In genomic region chr10:74624501-74624900, GRCh38 we compare ENCODE assay signal across 20 cellular contexts.
A peak's percentile ranks its signal among the peaks of the same experiment; 100 is the strongest.
DNase-seq lines count a peak whose midpoint lies in the region; ATAC-seq, FAIRE-seq and TF ChIP-seq lines count a peak whose summit lies in the region.
"Had no signal": no experiment of that assay in that cellular context is flagged by ENCODE, and none has a peak within 500 bp of the region (broad histone marks: within the 10 kb centered on the region; RNA-seq: fewer than 3 reads in every experiment).

No MANE protein-coding gene starts in this region.

- TF ChIP-seq EP300 in GM12878 (IDR thresholded peaks at IDR 0.05; ENCODE audit: borderline replicate concordance in 1 of 2, control insufficient read depth in 1 of 2, low read depth in 2 of 2, low read length in 2 of 2) = no peak

- RAD21 ChIA-PET in GM12878 (lab: Charles Lee; ENCODE audit: unreplicated experiment) = interaction anchor here (0.9 to 1.4 kb wide), 3 partner anchors 25 to 53 kb away, joined by 3 to 4 read pairs (median 3); no protein-coding TSS in a partner anchor

- ATAC-seq in GM18861 (IDR thresholded peaks at IDR 0.05; ENCODE audit: unreplicated experiment) (peak; percentile 52), GM18909 (IDR thresholded peaks at IDR 0.05; ENCODE audit: poor library complexity, unreplicated experiment) (peak; percentile 62), HG02798 (IDR thresholded peaks at IDR 0.05; ENCODE audit: poor library complexity, unreplicated experiment) (peak; percentile 53), GM12878 (peak; percentile 73)
- ATAC-seq: K562 had no signal

- BruUV-seq in GM12878 (replicated peaks; lab: Mats Ljungman, UMichigan) = no TSS peak

- no peak overlapping the region for H3K4me3 ChIP-seq in GM12878
- H3K4me3 ChIP-seq: BLaER1 treated with 17β-estradiol and CSF1 and Interleukin-3, amounts not matched to agents 10 nM and 100 nM; GM23248; HAP-1; K562 had no signal

- POLR2A ChIA-PET in GM12878 (lab: Charles Lee) (interaction anchor here (0.6 to 1.0 kb wide), 5 partner anchors 15 to 350 kb away, joined by 3 to 4 read pairs (median 3); no protein-coding TSS in a partner anchor), RWPE1 (lab: Yijun Ruan, JAX; ENCODE audit: low non-redundant PET) (no interaction called here)

- H4K20me1 ChIP-seq in GM12878 (ENCODE audit: control insufficient read depth, insufficient read depth) = no peaks in the 10 kb centered on the region
- H4K20me1 ChIP-seq: BLaER1 treated with 17β-estradiol and CSF1 and Interleukin-3, amounts not matched to agents 10 nM and 100 nM had no signal

- WGBS in GM12878 (ENCODE audit: insufficient coverage, insufficient replicate concordance, low lambda C conversion rate, missing lambda C conversion rate) = 61% methylated on average over 1 of the region's 1 CpG

- H3K4me2 ChIP-seq in GM12878 (ENCODE audit: control insufficient read depth, insufficient read depth) = no peak overlapping the region
- H3K4me2 ChIP-seq: BLaER1 treated with 17β-estradiol and CSF1 and Interleukin-3, amounts not matched to agents 10 nM and 100 nM had no signal

- SMC1A ChIA-PET in GM12878 (lab: Charles Lee; ENCODE audit: uncharacterized antibody, unreplicated experiment) = interaction anchor here (0.7 to 2.8 kb wide), 11 partner anchors 8 to 62 kb away, joined by 3 to 17 read pairs (median 5); no protein-coding TSS in a partner anchor

- H2AFZ ChIP-seq in GM12878 (ENCODE audit: control insufficient read depth, low read depth, low read length) = no peak overlapping the region
- H2AFZ ChIP-seq: GM23248 had no signal

- H3K79me2 ChIP-seq in GM12878 (ENCODE audit: control insufficient read depth, insufficient read depth, low read length) = no peaks in the 10 kb centered on the region

- FAIRE-seq in GM12878 (lab: Jason Lieb, UNC) = peak; percentile 7
- no peak for FAIRE-seq in RCC 7860 (lab: Jason Lieb, UNC)
- FAIRE-seq: HTR-8/SVneo, K562 had no signal

- no peak for TF ChIP-seq CTCF in GM12878 (IDR thresholded peaks at IDR 0.05 in 2 of 3, conservative IDR thresholded peaks at IDR 0.05 in 1 of 3; ENCODE audit: control insufficient read depth in 2 of 3, extremely low read depth in 1 of 3, insufficient read depth in 1 of 3, low read depth in 3 of 3, low read length in 3 of 3)
- no peak for TF ChIP-seq CTCF in RWPE1 (conservative IDR thresholded peaks at IDR 0.05; ENCODE audit: low read depth)

- intact Hi-C loops in GM12878 (cut with micrococcal nuclease; ENCODE audit: unreplicated experiment) = no loop called here

- H3K4me1 ChIP-seq in GM12878 (ENCODE audit: control insufficient read depth, insufficient read depth, low read length) = no peaks in the 10 kb centered on the region
- H3K4me1 ChIP-seq: BLaER1 treated with 17β-estradiol and CSF1 and Interleukin-3, amounts not matched to agents 10 nM and 100 nM had no signal

- no peak for TF ChIP-seq RAD21 in GM12878 (IDR thresholded peaks at IDR 0.05; ENCODE audit: insufficient read depth, low read depth, low read length)

- no peaks in the 10 kb centered on the region for H3K27me3 ChIP-seq in GM12878 (replicated peaks in 1 of 2; ENCODE audit: control insufficient read depth in 2 of 2, insufficient read depth in 2 of 2, low read length in 1 of 2)
- H3K27me3 ChIP-seq: BLaER1 treated with 17β-estradiol and CSF1 and Interleukin-3, amounts not matched to agents 10 nM and 100 nM had no signal

- H3K9me3 ChIP-seq in GM12878 (replicated peaks; ENCODE audit: control insufficient read depth, insufficient read depth, low read length) = peaks cover 4% of the 10 kb centered on the region
- H3K9me3 ChIP-seq: HAP-1 had no signal

- DNase-seq in GM12878 (ENCODE audit: low read depth, low spot score) (no peak), RWPE1 (ENCODE audit: low spot score) (no peak), RCC 7860 (ENCODE audit: low spot score) (no peak)
- no peak for DNase-seq in activated naive CD4-positive, alpha-beta T cell (lab: John Stamatoyannopoulos, UW)
- DNase-seq: CD4-positive, CD25-positive, alpha-beta regulatory T cell; CD8-positive, alpha-beta memory T cell; COR-L47; DMS 273 treated with DMSO at 0.1 percent for 48 hours; DMS53; DND-41; EL; GM23248; IMR-90 had no signal

- no peaks in the 10 kb centered on the region; a peak in 1 of 4 replicates for H3K36me3 ChIP-seq in GM12878 (ENCODE audit: control insufficient read depth in 2 of 2, insufficient read depth in 2 of 2, low read length in 1 of 2)
- H3K36me3 ChIP-seq: HAP-1 had no signal

- H3K27ac ChIP-seq in GM12878 (ENCODE audit: control insufficient read depth, insufficient read depth) (no peak overlapping the region), RWPE1 (no peak overlapping the region)
- H3K27ac ChIP-seq: BLaER1 treated with 17β-estradiol and CSF1 and Interleukin-3, amounts not matched to agents 10 nM and 100 nM; GM23248 had no signal

- H3K9ac ChIP-seq in GM12878 (ENCODE audit: control insufficient read depth, insufficient read depth, low read length) = no peak overlapping the region
- H3K9ac ChIP-seq: BLaER1 treated with 17β-estradiol and CSF1 and Interleukin-3, amounts not matched to agents 10 nM and 100 nM; GM23248 had no signal

- in situ Hi-C loops in GM12878 (cut with MboI) = no loop called here

- CTCF ChIA-PET in GM12878 (lab: Yijun Ruan, JAX) (interaction anchor here (0.6 to 1.7 kb wide), 6 partner anchors 12 to 395 kb away, joined by 3 to 6 read pairs (median 3); no protein-coding TSS in a partner anchor), RWPE1 (lab: Yijun Ruan, JAX) (interaction anchor here (0.5 to 0.6 kb wide), 3 partner anchors 74 to 1870 kb away, joined by 3 to 6 read pairs (median 3); no protein-coding TSS in a partner anchor)

- no peak for TF ChIP-seq POLR2A in GM12878 (IDR thresholded peaks at IDR 0.05; ENCODE audit: low read depth, low read length)

TF ChIP-seq in GM12878, 131 proteins besides CTCF, POLR2A, EP300 and RAD21:
- TF ChIP-seq NR2C1 (IDR thresholded peaks at IDR 0.05) (no peak), ATF3 (IDR thresholded peaks at IDR 0.05; ENCODE audit: borderline replicate concordance, extremely low read depth, low read depth, low read length) (no peak), EGR1 (IDR thresholded peaks at IDR 0.05; ENCODE audit: borderline replicate concordance in 1 of 2, low read depth in 2 of 2, low read length in 2 of 2) (no peak), SMARCA5 (IDR thresholded peaks at IDR 0.05) (no peak), SPI1 (IDR thresholded peaks at IDR 0.05; ENCODE audit: borderline replicate concordance, insufficient read depth, low read depth, low read length) (no peak), NR2C2 (IDR thresholded peaks at IDR 0.05; ENCODE audit: borderline replicate concordance, control insufficient read depth, insufficient read length, low read depth) (no peak)
- TF ChIP-seq, protein P1, sequence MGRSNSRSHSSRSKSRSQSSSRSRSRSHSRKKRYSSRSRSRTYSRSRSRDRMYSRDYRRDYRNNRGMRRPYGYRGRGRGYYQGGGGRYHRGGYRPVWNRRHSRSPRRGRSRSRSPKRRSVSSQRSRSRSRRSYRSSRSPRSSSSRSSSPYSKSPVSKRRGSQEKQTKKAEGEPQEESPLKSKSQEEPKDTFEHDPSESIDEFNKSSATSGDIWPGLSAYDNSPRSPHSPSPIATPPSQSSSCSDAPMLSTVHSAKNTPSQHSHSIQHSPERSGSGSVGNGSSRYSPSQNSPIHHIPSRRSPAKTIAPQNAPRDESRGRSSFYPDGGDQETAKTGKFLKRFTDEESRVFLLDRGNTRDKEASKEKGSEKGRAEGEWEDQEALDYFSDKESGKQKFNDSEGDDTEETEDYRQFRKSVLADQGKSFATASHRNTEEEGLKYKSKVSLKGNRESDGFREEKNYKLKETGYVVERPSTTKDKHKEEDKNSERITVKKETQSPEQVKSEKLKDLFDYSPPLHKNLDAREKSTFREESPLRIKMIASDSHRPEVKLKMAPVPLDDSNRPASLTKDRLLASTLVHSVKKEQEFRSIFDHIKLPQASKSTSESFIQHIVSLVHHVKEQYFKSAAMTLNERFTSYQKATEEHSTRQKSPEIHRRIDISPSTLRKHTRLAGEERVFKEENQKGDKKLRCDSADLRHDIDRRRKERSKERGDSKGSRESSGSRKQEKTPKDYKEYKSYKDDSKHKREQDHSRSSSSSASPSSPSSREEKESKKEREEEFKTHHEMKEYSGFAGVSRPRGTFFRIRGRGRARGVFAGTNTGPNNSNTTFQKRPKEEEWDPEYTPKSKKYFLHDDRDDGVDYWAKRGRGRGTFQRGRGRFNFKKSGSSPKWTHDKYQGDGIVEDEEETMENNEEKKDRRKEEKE (IDR thresholded peaks at IDR 0.05) = no peak
- TF ChIP-seq, protein P2, sequence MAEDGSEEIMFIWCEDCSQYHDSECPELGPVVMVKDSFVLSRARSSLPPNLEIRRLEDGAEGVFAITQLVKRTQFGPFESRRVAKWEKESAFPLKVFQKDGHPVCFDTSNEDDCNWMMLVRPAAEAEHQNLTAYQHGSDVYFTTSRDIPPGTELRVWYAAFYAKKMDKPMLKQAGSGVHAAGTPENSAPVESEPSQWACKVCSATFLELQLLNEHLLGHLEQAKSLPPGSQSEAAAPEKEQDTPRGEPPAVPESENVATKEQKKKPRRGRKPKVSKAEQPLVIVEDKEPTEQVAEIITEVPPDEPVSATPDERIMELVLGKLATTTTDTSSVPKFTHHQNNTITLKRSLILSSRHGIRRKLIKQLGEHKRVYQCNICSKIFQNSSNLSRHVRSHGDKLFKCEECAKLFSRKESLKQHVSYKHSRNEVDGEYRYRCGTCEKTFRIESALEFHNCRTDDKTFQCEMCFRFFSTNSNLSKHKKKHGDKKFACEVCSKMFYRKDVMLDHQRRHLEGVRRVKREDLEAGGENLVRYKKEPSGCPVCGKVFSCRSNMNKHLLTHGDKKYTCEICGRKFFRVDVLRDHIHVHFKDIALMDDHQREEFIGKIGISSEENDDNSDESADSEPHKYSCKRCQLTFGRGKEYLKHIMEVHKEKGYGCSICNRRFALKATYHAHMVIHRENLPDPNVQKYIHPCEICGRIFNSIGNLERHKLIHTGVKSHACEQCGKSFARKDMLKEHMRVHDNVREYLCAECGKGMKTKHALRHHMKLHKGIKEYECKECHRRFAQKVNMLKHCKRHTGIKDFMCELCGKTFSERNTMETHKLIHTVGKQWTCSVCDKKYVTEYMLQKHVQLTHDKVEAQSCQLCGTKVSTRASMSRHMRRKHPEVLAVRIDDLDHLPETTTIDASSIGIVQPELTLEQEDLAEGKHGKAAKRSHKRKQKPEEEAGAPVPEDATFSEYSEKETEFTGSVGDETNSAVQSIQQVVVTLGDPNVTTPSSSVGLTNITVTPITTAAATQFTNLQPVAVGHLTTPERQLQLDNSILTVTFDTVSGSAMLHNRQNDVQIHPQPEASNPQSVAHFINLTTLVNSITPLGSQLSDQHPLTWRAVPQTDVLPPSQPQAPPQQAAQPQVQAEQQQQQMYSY (CRISPR knock-in tag; IDR thresholded peaks at IDR 0.05) = no peak
